1 cellular context compared by ENCODE assay signal in the genomic region with DNA sequence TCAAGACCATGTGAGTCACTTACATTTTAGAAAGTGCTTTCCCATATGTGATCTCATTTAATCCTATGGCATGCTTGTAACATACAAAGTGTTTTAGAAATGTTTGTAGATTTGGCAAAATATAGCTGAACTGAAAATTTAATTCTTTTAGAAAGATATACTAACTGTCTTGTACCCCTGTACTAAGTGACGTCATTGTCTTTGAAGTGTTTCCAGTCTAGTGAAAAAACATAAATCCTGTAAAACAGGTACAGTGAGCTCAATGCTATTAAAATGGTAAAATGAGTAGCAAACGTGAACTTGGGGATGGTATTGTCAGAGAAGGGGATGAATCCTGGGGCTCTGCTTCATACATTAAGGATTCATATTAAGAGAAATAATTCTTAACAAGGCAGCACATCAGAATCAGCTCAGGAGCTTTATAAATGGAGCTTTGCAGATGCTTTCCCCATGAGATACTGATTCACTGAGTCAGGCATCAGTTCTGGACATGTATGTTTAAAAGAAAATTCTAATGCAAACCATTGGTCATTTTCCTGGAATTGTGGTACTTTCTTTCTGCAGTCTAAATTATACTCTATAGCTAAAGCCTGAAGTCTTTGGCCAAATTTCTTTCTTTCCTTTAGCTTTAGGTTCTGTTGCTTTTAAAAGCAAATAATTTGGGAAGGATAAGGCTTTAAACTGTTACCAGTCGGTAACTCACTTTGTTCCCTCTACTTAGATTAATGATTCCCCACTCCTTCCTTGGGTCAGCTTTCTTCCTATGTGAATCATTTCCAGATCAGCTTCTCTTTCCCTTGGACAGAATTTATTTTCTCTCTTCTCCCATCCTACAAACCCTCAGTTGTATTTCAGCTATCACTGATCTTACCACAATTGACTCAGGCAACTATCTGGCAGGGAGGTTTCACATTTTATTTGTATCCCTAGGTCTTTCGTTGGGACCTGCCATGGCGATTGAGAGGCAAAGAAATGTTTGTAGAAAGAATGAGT.
TF ChIP-seq lines count a peak whose summit lies in the region.

No MANE protein-coding gene starts in this region.

TF ChIP-seq in SK-N-SH treated with all-trans-retinoic acid at 6 μM for 48 hours, 23 proteins besides CTCF, POLR2A, EP300 and RAD21 (continued from another document):
- TF ChIP-seq CSRNP3 (CRISPR knock-in tag; IDR thresholded peaks at IDR 0.05) (no peak), ZNF70 (CRISPR knock-in tag; IDR thresholded peaks at IDR 0.05) (no peak), POU6F1 (CRISPR knock-in tag; IDR thresholded peaks at IDR 0.05; ENCODE audit: borderline replicate concordance, low read depth) (no peak), PPARA (CRISPR knock-in tag; IDR thresholded peaks at IDR 0.05; ENCODE audit: borderline replicate concordance) (no peak), RARB (CRISPR knock-in tag; IDR thresholded peaks at IDR 0.05) (no peak)
